ENCODE assay signal across 8 cellular contexts in genomic region chr9:2727966-2728613, GRCh38. TPM values are rescaled to one million over a fixed set of nuclear protein-coding genes. Genes with fewer than 3 reads are reported as not detected.
DNase-seq lines count a peak whose midpoint lies in the region; ATAC-seq and TF ChIP-seq lines count a peak whose summit lies in the region.

No MANE protein-coding gene starts in this region.

- CTCF ChIA-PET in activated naive CD4-positive, alpha-beta T cell treated with anti-CD3 and anti-CD28 coated beads, Interleukin-2, amount 10 ng/mL, durations not matched to agents 7 days and 5 days (lab: Charles Lee), result interaction anchor here (0.9 to 2.4 kb wide), 14 partner anchors 17 to 596 kb away, joined by 3 to 11 read pairs (median 5); no protein-coding TSS in a partner anchor

- H3K27ac Mint-ChIP-seq in type B pancreatic cell, result peak overlapping the region; percentile 27
- H3K27ac Mint-ChIP-seq in activated naive CD4-positive, alpha-beta T cell treated with anti-CD3 and anti-CD28 coated beads, Interleukin-2, amount 10 ng/mL, durations not matched to agents 7 days and 5 days, result no peak overlapping the region

- peak; percentile 71 for TF ChIP-seq CTCF in type B pancreatic cell (conservative IDR thresholded peaks at IDR 0.05)

- no peak overlapping the region for H3K4me3 Mint-ChIP-seq in type B pancreatic cell
- H3K4me3 Mint-ChIP-seq in activated naive CD4-positive, alpha-beta T cell treated with anti-CD3 and anti-CD28 coated beads, Interleukin-2, amount 10 ng/mL, durations not matched to agents 7 days and 5 days, result no peak overlapping the region

- H3K9me3 Mint-ChIP-seq in type B pancreatic cell, result no peaks in the 10 kb centered on the region
- H3K9me3 Mint-ChIP-seq in activated naive CD4-positive, alpha-beta T cell treated with anti-CD3 and anti-CD28 coated beads, Interleukin-2, amount 10 ng/mL, durations not matched to agents 7 days and 5 days, result no peaks in the 10 kb centered on the region

- ATAC-seq in GM19468 (IDR thresholded peaks at IDR 0.05; ENCODE audit: extremely low read depth, unreplicated experiment) (peak; percentile 48), HG03460 (IDR thresholded peaks at IDR 0.05; ENCODE audit: unreplicated experiment) (peak; percentile 81), left colon (peak; percentile 75)

- no peaks in the 10 kb centered on the region for H3K27me3 Mint-ChIP-seq in type B pancreatic cell
- no peaks in the 10 kb centered on the region for H3K27me3 Mint-ChIP-seq in activated naive CD4-positive, alpha-beta T cell treated with anti-CD3 and anti-CD28 coated beads, Interleukin-2, amount 10 ng/mL, durations not matched to agents 7 days and 5 days

- peaks cover 36% of the 10 kb centered on the region for H3K4me1 Mint-ChIP-seq in type B pancreatic cell (ENCODE audit: unreplicated experiment)
- no peaks in the 10 kb centered on the region for H3K4me1 Mint-ChIP-seq in activated naive CD4-positive, alpha-beta T cell treated with anti-CD3 and anti-CD28 coated beads, Interleukin-2, amount 10 ng/mL, durations not matched to agents 7 days and 5 days

- intact Hi-C loops in left colon (cut with DNase I, micrococcal nuclease), result no loop called here

- DNase-seq in DMS79 (lab: John Stamatoyannopoulos, UW) (peak; percentile 31), NCI-H748 (lab: John Stamatoyannopoulos, UW; ENCODE audit: unreplicated experiment) (peak; percentile 86), brain pericyte (ENCODE audit: low read depth, low spot score) (peak; percentile 38), left colon (peak in 1 of 2 donors; percentile 11), type B pancreatic cell (ENCODE audit: extremely low spot score, unreplicated experiment) (no peak)
- no peak for DNase-seq in activated naive CD4-positive, alpha-beta T cell treated with anti-CD3 and anti-CD28 coated beads, Interleukin-2, amount 10 ng/mL, durations not matched to agents 7 days and 5 days

- H3K36me3 Mint-ChIP-seq in type B pancreatic cell, result no peaks in the 10 kb centered on the region
- H3K36me3 Mint-ChIP-seq in activated naive CD4-positive, alpha-beta T cell treated with anti-CD3 and anti-CD28 coated beads, Interleukin-2, amount 10 ng/mL, durations not matched to agents 7 days and 5 days, result no peaks in the 10 kb centered on the region

RNA-seq across cellular contexts. Expression of gene KCNV2, which starts 10.8 kb away (rescaled TPM):
- total RNA-seq in left colon, result not detected
- total RNA-seq in type B pancreatic cell (ENCODE audit: low replicate concordance), result not detected in 2 replicates

Comparison
In these comparisons a context has a peak if more than half of its experiments do, and no peak if none do; other contexts are left out.
1. DNase-seq: peak in DMS79 (single experiment), NCI-H748 (single experiment) and brain pericyte (single experiment); none in type B pancreatic cell (single experiment) and activated naive CD4-positive, alpha-beta T cell treated with anti-CD3 and anti-CD28 coated beads, Interleukin-2, amount 10 ng/mL, durations not matched to agents 7 days and 5 days (single experiment).
2. Peak in every context shown above with its lines, with median percentiles within 50 percentile points of each other: ATAC-seq.